7 cellular contexts compared by ENCODE assay signal in the genomic region with DNA sequence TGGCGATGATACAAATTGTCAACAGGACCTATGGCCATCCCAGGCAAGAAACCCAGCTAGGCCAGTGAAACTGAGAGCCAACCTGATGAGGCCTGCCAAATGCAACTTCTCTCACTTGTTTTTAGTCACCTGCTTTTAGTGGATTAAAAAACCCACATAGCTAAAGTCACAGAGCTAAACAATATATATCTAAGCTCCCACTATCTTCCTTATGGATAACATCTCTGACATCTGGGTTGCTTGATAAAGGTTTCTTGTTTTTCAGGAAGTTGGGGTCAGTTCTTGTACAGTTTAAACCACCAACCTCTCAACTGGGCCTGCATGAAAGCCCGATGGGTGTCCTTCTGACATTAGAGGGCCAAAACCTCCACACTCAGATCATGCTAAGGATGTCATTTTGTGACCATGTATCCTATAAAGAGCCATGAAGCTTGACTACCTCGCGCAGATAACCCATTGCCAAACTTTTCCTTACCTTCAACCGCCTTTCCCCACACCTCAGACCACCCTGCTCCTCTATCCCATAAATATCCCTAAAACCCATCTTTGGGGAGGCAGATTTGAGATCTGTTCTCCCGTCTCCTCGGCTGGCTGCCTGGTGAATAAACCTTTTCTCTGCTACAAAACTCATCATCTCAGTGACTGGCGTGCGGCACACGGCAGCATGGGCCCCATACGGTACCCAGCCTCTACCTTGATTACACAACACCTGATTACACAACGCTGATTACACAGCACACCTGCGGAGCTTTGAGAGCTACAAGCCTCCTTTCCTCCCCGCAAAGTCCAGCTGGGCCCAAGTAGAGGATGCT. TPM values are rescaled to one million over a fixed set of nuclear protein-coding genes. Genes with fewer than 3 reads are reported as not detected.
DNase-seq lines count a peak whose midpoint lies in the region; ATAC-seq and TF ChIP-seq lines count a peak whose summit lies in the region.

No MANE protein-coding gene starts in this region.

- H3K27me3 ChIP-seq in WERI-Rb-1 (ENCODE audit: insufficient read depth, low read depth, severe bottlenecking) = no peaks in the 10 kb centered on the region

- no peaks in the 10 kb centered on the region for H3K36me3 ChIP-seq in WERI-Rb-1

- DNase-seq in WERI-Rb-1 (no peak), glutamatergic neuron (no peak), skeletal muscle cell (ENCODE audit: low read depth) (no peak), NAMALWA (ENCODE audit: low spot score) (no peak), NCI-H187 treated with DMSO at 0.1 percent for 48 hours (lab: John Stamatoyannopoulos, UW) (no peak)

- H3K9me3 Mint-ChIP-seq in glutamatergic neuron (ENCODE audit: unreplicated experiment) = peaks cover 9% of the 10 kb centered on the region

- peak overlapping the region; percentile 81 for H3K4me3 Mint-ChIP-seq in glutamatergic neuron (ENCODE audit: unreplicated experiment)

- peak overlapping the region; percentile 83 for H3K27ac Mint-ChIP-seq in glutamatergic neuron (ENCODE audit: unreplicated experiment)

- ATAC-seq in GM18502 (IDR thresholded peaks at IDR 0.05; ENCODE audit: poor library complexity, unreplicated experiment) (peak; percentile 2), HG03442 (IDR thresholded peaks at IDR 0.05; ENCODE audit: unreplicated experiment) (peak; percentile 15)

- H3K27me3 Mint-ChIP-seq in glutamatergic neuron (ENCODE audit: unreplicated experiment) = peaks cover 8% of the 10 kb centered on the region

- TF ChIP-seq CTCF in WERI-Rb-1 (IDR thresholded peaks at IDR 0.05; ENCODE audit: low read depth, low read length) (no peak), glutamatergic neuron (IDR thresholded peaks at IDR 0.05; ENCODE audit: partially characterized antibody, unreplicated experiment) (no peak)

- H3K36me3 Mint-ChIP-seq in glutamatergic neuron (ENCODE audit: unreplicated experiment) = peaks cover 4% of the 10 kb centered on the region

- no peak overlapping the region for H3K27ac ChIP-seq in WERI-Rb-1

- peak overlapping the region; percentile 97 for H3K4me3 ChIP-seq in WERI-Rb-1 (ENCODE audit: low read depth, low read length)
- peak overlapping the region; percentile 95 for H3K4me3 ChIP-seq in skeletal muscle cell (ENCODE audit: low read depth, low read length)

- peaks cover 3% of the 10 kb centered on the region for H3K4me1 Mint-ChIP-seq in glutamatergic neuron (ENCODE audit: low read depth, unreplicated experiment)

- H3K9me3 ChIP-seq in WERI-Rb-1 (ENCODE audit: severe bottlenecking) = no peaks in the 10 kb centered on the region

RNA-seq across cellular contexts. Expression of gene STMP1, which starts 0.8 kb away (rescaled TPM):
- total RNA-seq in glutamatergic neuron (ENCODE audit: unreplicated experiment) = 54.6 TPM
